In genomic region chr7:459584-460373, GRCh38 we compare ENCODE assay signal across 24 cellular contexts. TPM values are rescaled to one million over a fixed set of nuclear protein-coding genes. Genes with fewer than 3 reads are reported as not detected.
DNase-seq lines count a peak whose midpoint lies in the region; ATAC-seq and TF ChIP-seq lines count a peak whose summit lies in the region.
"Had no signal": no experiment of that assay in that cellular context is flagged by ENCODE, and none has a peak within 500 bp of the region (broad histone marks: within the 10 kb centered on the region; RNA-seq: fewer than 3 reads in every experiment).

No MANE protein-coding gene starts in this region.

- H3K4me3 Mint-ChIP-seq in MCF 10A (ENCODE audit: unreplicated experiment) (no peak overlapping the region), neural progenitor cell (peak overlapping the region; percentile 46)
- H3K4me3 Mint-ChIP-seq: activated CD8-positive, alpha-beta T cell treated with anti-CD3 and anti-CD28 coated beads for 36 hours; GM23338; stimulated activated naive CD8-positive, alpha-beta T cell treated with anti-CD3 and anti-CD28 coated beads, Interleukin-15, Interleukin-2, amounts not matched to agents 100 ng/mL and 50 ng/mL, for 24 hours had no signal

- peaks cover 10% of the 10 kb centered on the region for H3K27me3 Mint-ChIP-seq in MCF 10A (ENCODE audit: insufficient read depth, unreplicated experiment)
- peaks cover 8% of the 10 kb centered on the region for H3K27me3 Mint-ChIP-seq in neural progenitor cell (ENCODE audit: insufficient read depth, low read depth)
- H3K27me3 Mint-ChIP-seq: activated CD8-positive, alpha-beta T cell treated with anti-CD3 and anti-CD28 coated beads for 36 hours; stimulated activated naive CD8-positive, alpha-beta T cell treated with anti-CD3 and anti-CD28 coated beads, Interleukin-15, Interleukin-2, amounts not matched to agents 100 ng/mL and 50 ng/mL, for 24 hours had no signal

- TF ChIP-seq POLR2A in breast epithelium (IDR thresholded peaks at IDR 0.05), result no peak

- no TSS peak for BruUV-seq in MCF 10A (replicated peaks; lab: Mats Ljungman, UMichigan)

- TF ChIP-seq CTCF in breast epithelium (IDR thresholded peaks at IDR 0.05) (no peak), MCF 10A (IDR thresholded peaks at IDR 0.05; ENCODE audit: unreplicated experiment) (no peak), coronary artery (IDR thresholded peaks at IDR 0.05) (no peak), neural progenitor cell (IDR thresholded peaks at IDR 0.05) (no peak), WERI-Rb-1 (IDR thresholded peaks at IDR 0.05; ENCODE audit: low read depth, low read length) (no peak)

- POLR2A ChIA-PET in MCF 10A (lab: Yijun Ruan, JAX), result interaction anchor here (1.1 kb wide), 1 partner anchor 10 kb away, joined by 4 read pairs; no protein-coding TSS in a partner anchor

- CTCF ChIA-PET in MCF 10A (lab: Yijun Ruan, JAX), result interaction anchor here (0.6 kb wide), 1 partner anchor 383 kb away, joined by 6 read pairs; no protein-coding TSS in a partner anchor

- H3K27ac ChIP-seq in breast epithelium, result peak overlapping the region; percentile 42 to 69
- H3K27ac ChIP-seq in coronary artery, result peak overlapping the region; percentile 11 to 77
- H3K27ac ChIP-seq in neural progenitor cell, result no peak overlapping the region
- peak overlapping the region in 1 of 2 donors; percentile 4 for H3K27ac ChIP-seq in aorta (ENCODE audit: low read depth in 1 of 2, low read length in 2 of 2)
- no peak overlapping the region for H3K27ac ChIP-seq in WERI-Rb-1
- H3K27ac ChIP-seq: left lung, neutrophil had no signal

- H2AFZ ChIP-seq in neural progenitor cell (replicated peaks), result no peak overlapping the region
- H2AFZ ChIP-seq: GM23338 had no signal

- ATAC-seq in aorta (ENCODE audit: low FRiP score) (no peak), HG03460 (IDR thresholded peaks at IDR 0.05; ENCODE audit: unreplicated experiment) (no peak), HG03457 (IDR thresholded peaks at IDR 0.05; ENCODE audit: unreplicated experiment) (no peak)
- ATAC-seq: activated CD4-positive, CD25-positive, alpha-beta regulatory T cell treated with anti-CD3 and anti-CD28 coated beads, Interleukin-2, amount 50 U/mL, for 24 hours had no signal

- peak overlapping the region; percentile 59 for H3K4me2 ChIP-seq in neural progenitor cell
- H3K4me2 ChIP-seq: GM23338 had no signal

- H3K79me2 ChIP-seq in neural progenitor cell (ENCODE audit: low read depth), result no peaks in the 10 kb centered on the region

- H3K4me3 ChIP-seq in breast epithelium, result no peak overlapping the region
- H3K4me3 ChIP-seq in coronary artery, result peak overlapping the region; percentile 45
- H3K4me3 ChIP-seq in neural progenitor cell, result no peak overlapping the region
- no peak overlapping the region for H3K4me3 ChIP-seq in aorta (ENCODE audit: low read length in 2 of 2)
- no peak overlapping the region for H3K4me3 ChIP-seq in WERI-Rb-1 (ENCODE audit: low read depth, low read length)
- H3K4me3 ChIP-seq: GM23338, heart left ventricle, left lung, tibial nerve had no signal

- H3K4me1 Mint-ChIP-seq in MCF 10A (ENCODE audit: insufficient read depth, unreplicated experiment) (peaks cover 9% of the 10 kb centered on the region), neural progenitor cell (peaks cover 19% of the 10 kb centered on the region)

- H3K9ac ChIP-seq in neural progenitor cell, result no peak overlapping the region

- H3K27me3 ChIP-seq in breast epithelium (no peaks in the 10 kb centered on the region), neural progenitor cell (no peaks in the 10 kb centered on the region), aorta (ENCODE audit: control insufficient read depth in 1 of 2, insufficient read depth in 2 of 2, low read length in 1 of 2) (no peaks in the 10 kb centered on the region), WERI-Rb-1 (ENCODE audit: insufficient read depth, low read depth, severe bottlenecking) (no peaks in the 10 kb centered on the region)
- H3K27me3 ChIP-seq: BE2C, neutrophil, tibial nerve had no signal

- H3K36me3 Mint-ChIP-seq in MCF 10A (ENCODE audit: insufficient read depth, unreplicated experiment) (no peaks in the 10 kb centered on the region), neural progenitor cell (no peaks in the 10 kb centered on the region)

- DNase-seq in breast epithelium (ENCODE audit: low spot score in 2 of 2), result no peak
- no peak for DNase-seq in MCF 10A (ENCODE audit: unreplicated experiment)
- DNase-seq in coronary artery (ENCODE audit: low spot score), result no peak
- no peak for DNase-seq in neural progenitor cell (ENCODE audit: low spot score)
- DNase-seq in aorta, result peak; percentile 40 to 65
- DNase-seq in WERI-Rb-1, result no peak
- DNase-seq: 8988T; activated CD8-positive, alpha-beta T cell treated with anti-CD3 and anti-CD28 coated beads for 36 hours; activated T-cell treated with anti-CD3 and anti-CD28 coated beads, Interleukin-2, amount 50 U/mL, for 1 hour; BE2C; central memory CD4-positive, alpha-beta T cell; DMS79 treated with DMSO at 0.1 percent for 48 hours; KG1; NCI-H524; stimulated activated CD4-positive, alpha-beta T cell treated with anti-CD3 and anti-CD28 coated beads, Interleukin-4, amount 100 ng/mL, for 4 hours had no signal

- H3K27ac Mint-ChIP-seq in MCF 10A (ENCODE audit: low read depth, unreplicated experiment) (no peak overlapping the region), neural progenitor cell (peak overlapping the region; percentile 63)
- H3K27ac Mint-ChIP-seq: activated CD8-positive, alpha-beta T cell treated with anti-CD3 and anti-CD28 coated beads for 36 hours; GM23338; stimulated activated naive CD8-positive, alpha-beta T cell treated with anti-CD3 and anti-CD28 coated beads, Interleukin-15, Interleukin-2, amounts not matched to agents 100 ng/mL and 50 ng/mL, for 24 hours had no signal

- H3K9me3 Mint-ChIP-seq in MCF 10A (ENCODE audit: unreplicated experiment) (no peaks in the 10 kb centered on the region), neural progenitor cell (no peaks in the 10 kb centered on the region)
- H3K9me3 Mint-ChIP-seq: activated CD8-positive, alpha-beta T cell treated with anti-CD3 and anti-CD28 coated beads for 36 hours; GM23338; stimulated activated naive CD8-positive, alpha-beta T cell treated with anti-CD3 and anti-CD28 coated beads, Interleukin-15, Interleukin-2, amounts not matched to agents 100 ng/mL and 50 ng/mL, for 24 hours had no signal

- H3K36me3 ChIP-seq in breast epithelium (no peaks in the 10 kb centered on the region), neural progenitor cell (no peaks in the 10 kb centered on the region), aorta (ENCODE audit: control insufficient read depth in 1 of 2, insufficient read depth in 2 of 2, low read length in 1 of 2) (no peaks in the 10 kb centered on the region), WERI-Rb-1 (no peaks in the 10 kb centered on the region)
- H3K36me3 ChIP-seq: BE2C, heart left ventricle, left lung, neutrophil, tibial nerve had no signal

- 84 to 86% methylated on average over 6 of the region's 6 CpGs for WGBS in aorta, 2 donors

- no peaks in the 10 kb centered on the region for H4K20me1 ChIP-seq in neural progenitor cell (ENCODE audit: low read depth)

- H3K9me3 ChIP-seq in breast epithelium (no peaks in the 10 kb centered on the region), neural progenitor cell (ENCODE audit: low read depth) (no peaks in the 10 kb centered on the region), aorta (ENCODE audit: control insufficient read depth, low read length) (no peaks in the 10 kb centered on the region), WERI-Rb-1 (ENCODE audit: severe bottlenecking) (no peaks in the 10 kb centered on the region)
- H3K9me3 ChIP-seq: heart left ventricle, left lung, neutrophil, tibial nerve had no signal

- no peaks in the 10 kb centered on the region for H3F3A ChIP-seq in neural progenitor cell (ENCODE audit: low read depth)

- intact Hi-C loops in breast epithelium (cut with DNase I; ENCODE audit: low total_unique reads), result no loop called here
- intact Hi-C loops in MCF 10A (cut with micrococcal nuclease), result no loop called here
- intact Hi-C loops in aorta (cut with DNase I), result no loop called here

- H3K4me1 ChIP-seq in breast epithelium (peaks cover 0 to 8% of the 10 kb centered on the region in 2 donors), neural progenitor cell (peaks cover 14% of the 10 kb centered on the region), aorta (ENCODE audit: control insufficient read depth in 1 of 2, insufficient read depth in 2 of 2, low read length in 2 of 2) (no peaks in the 10 kb centered on the region)
- H3K4me1 ChIP-seq: BE2C had no signal

RNA-seq across cellular contexts. Expression of gene PDGFA, which starts 59.9 kb away (rescaled TPM):
- total RNA-seq in breast epithelium (10 to 100 TPM; 19.8 to 33.4 (median 31.2) TPM), MCF 10A (2022) (20.1 and 26.6 TPM in 2 replicates), neural progenitor cell (ENCODE audit: low replicate concordance) (9.8 and 13.7 TPM in 2 replicates), aorta (100 to 1,000 TPM; 114 to 174 TPM)
- 10 to 100 TPM; 28.9 to 61.1 TPM for polyA plus RNA-seq in aorta

Comparison
In these comparisons a context has a peak if more than half of its experiments do, and no peak if none do; other contexts are left out.
1. DNase-seq: peak in aorta (2 of 2); none in breast epithelium (0 of 2), MCF 10A (single experiment), coronary artery (single experiment), neural progenitor cell (single experiment) and WERI-Rb-1 (single experiment).
2. H3K27ac ChIP-seq: peak in breast epithelium (2 of 2) and coronary artery (2 of 2); none in neural progenitor cell (single experiment) and WERI-Rb-1 (single experiment).